ENCODE assay signal across 8 cellular contexts in genomic region chr20:16434087-16434664, GRCh38.
DNase-seq lines count a peak whose midpoint lies in the region; ATAC-seq lines count a peak whose summit lies in the region.

No MANE protein-coding gene starts in this region.

- ATAC-seq in GM21723 (IDR thresholded peaks at IDR 0.05; ENCODE audit: unreplicated experiment), result peak; percentile 98

- DNase-seq in Daoy (ENCODE audit: low read depth) (peak; percentile 70), NCI-H1092 treated with DMSO at 0.1 percent for 48 hours (lab: John Stamatoyannopoulos, UW) (peak; percentile 14), fibroblast of the conjunctiva (ENCODE audit: low read depth) (peak; percentile 10), posterior vena cava (ENCODE audit: low spot score) (peak; percentile 81), NCI-H1930 (lab: John Stamatoyannopoulos, UW) (no peak), occipital lobe (lab: John Stamatoyannopoulos, UW) (no peak)
- peak; percentile 10 to 25 (median 17) for DNase-seq in activated CD8-positive, alpha-beta memory T cell treated with anti-CD3 and anti-CD28 coated beads for 48 hours (ENCODE audit: low read depth in 2 of 3, low spot score in 2 of 3)

- intact Hi-C loops in posterior vena cava (cut with DNase I), result no loop called here

Comparison
In these comparisons a context has a peak if more than half of its experiments do, and no peak if none do; other contexts are left out.
1. DNase-seq: peak in Daoy (single experiment), NCI-H1092 treated with DMSO at 0.1 percent for 48 hours (single experiment), activated CD8-positive, alpha-beta memory T cell treated with anti-CD3 and anti-CD28 coated beads for 48 hours (3 of 3), fibroblast of the conjunctiva (single experiment) and posterior vena cava (single experiment); none in NCI-H1930 (0 of 2) and occipital lobe (single experiment).